Comparison of ENCODE assay signal across 21 cellular contexts in genomic region chr15:38058596-38059075, GRCh38.
DNase-seq lines count a peak whose midpoint lies in the region; ATAC-seq and TF ChIP-seq lines count a peak whose summit lies in the region.
"Had no signal": no experiment of that assay in that cellular context is flagged by ENCODE, and none has a peak within 500 bp of the region (broad histone marks: within the 10 kb centered on the region; RNA-seq: fewer than 3 reads in every experiment).

No MANE protein-coding gene starts in this region.

- POLR2A ChIA-PET in WTC11 (lab: Charles Lee) (interaction anchor here (1.0 to 1.2 kb wide), 2 partner anchors 193 to 194 kb away, joined by 3 to 4 read pairs; partner anchors contain the start of gene SPRED1), T-cell (lab: Charles Lee) (no interaction called here)

- no peak for DNase-seq in activated CD4-positive, CD25-positive, alpha-beta regulatory T cell (lab: John Stamatoyannopoulos, UW)
- DNase-seq in WTC11 (ENCODE audit: low spot score) (no peak), iPS DF 19.7 (ENCODE audit: low read depth, low spot score) (peak; percentile 52), COR-L47 (lab: John Stamatoyannopoulos, UW) (no peak), CD14-positive monocyte (ENCODE audit: low spot score) (no peak), T-cell (no peak)
- DNase-seq: activated B cell treated with CpG ODN at 0.5 μM for 24 hours; amygdala; DMS79; foreskin fibroblast; lower lobe of right lung; MV-4-11; naive thymus-derived CD4-positive, alpha-beta T cell; NCI-H2029; NCI-H446 treated with DMSO at 0.1 percent for 48 hours; psoas muscle; transverse colon had no signal

- H3K36me3 Mint-ChIP-seq in WTC11 (no peaks in the 10 kb centered on the region), CD14-positive monocyte (no peaks in the 10 kb centered on the region), T-cell (no peaks in the 10 kb centered on the region)
- H3K36me3 Mint-ChIP-seq in stimulated activated memory B cell treated with anti-CD40 and anti-IgM and Interleukin-4, amounts not matched to agents 10 μg/mL and 1 μg/mL and 100 μg/mL, for 72 hours: no peaks in the 10 kb centered on the region
- H3K36me3 Mint-ChIP-seq: naive thymus-derived CD4-positive, alpha-beta T cell had no signal

- H3K27me3 Mint-ChIP-seq in WTC11 (ENCODE audit: low read depth) (no peaks in the 10 kb centered on the region), CD14-positive monocyte (ENCODE audit: low read depth in 3 of 3) (peaks cover 10 to 15% (median 10%) of the 10 kb centered on the region in 3 donors), T-cell (peaks cover 7 to 19% of the 10 kb centered on the region in 2 donors)
- no peaks in the 10 kb centered on the region for H3K27me3 Mint-ChIP-seq in stimulated activated memory B cell treated with anti-CD40 and anti-IgM and Interleukin-4, amounts not matched to agents 10 μg/mL and 1 μg/mL and 100 μg/mL, for 72 hours

- H3K27ac Mint-ChIP-seq in WTC11 (peak overlapping the region; percentile 61), CD14-positive monocyte (peak overlapping the region in 3 of 7 donors; percentile 1 to 4 (median 3)), T-cell (no peak overlapping the region)
- peak overlapping the region; percentile 56 for H3K27ac Mint-ChIP-seq in stimulated activated memory B cell treated with anti-CD40 and anti-IgM and Interleukin-4, amounts not matched to agents 10 μg/mL and 1 μg/mL and 100 μg/mL, for 72 hours
- H3K27ac Mint-ChIP-seq: activated B cell treated with CpG ODN at 0.5 μM for 24 hours; naive thymus-derived CD4-positive, alpha-beta T cell; T-helper 1 cell treated with Interleukin-12 subunit alpha and Interleukin-12 subunit beta and Interleukin-4 antibody, amounts not matched to agents 30 μg/mL and 1 μg/mL, for 36 hours had no signal

- CTCF ChIA-PET in WTC11 (lab: Charles Lee): interaction anchor here (1.2 to 2.5 kb wide), 2 partner anchors 10 to 14 kb away, joined by 3 to 7 read pairs; no protein-coding TSS in a partner anchor
- CTCF ChIA-PET in T-cell (lab: Charles Lee): no interaction called here

- ATAC-seq in activated CD4-positive, CD25-positive, alpha-beta regulatory T cell treated with anti-CD3 and anti-CD28 coated beads, Interleukin-2, amount 50 U/mL, for 24 hours: peak; percentile 41 to 48
- peak; percentile 80 for ATAC-seq in WTC11
- ATAC-seq in stimulated activated memory B cell treated with anti-CD40 and anti-IgM and Interleukin-4, amounts not matched to agents 10 μg/mL and 1 μg/mL and 100 μg/mL, for 72 hours: peak; percentile 77
- no peak for ATAC-seq in T-cell (replicated peaks in 1 of 4)
- ATAC-seq: lower lobe of right lung; naive thymus-derived CD4-positive, alpha-beta T cell; psoas muscle; Right ventricle myocardium inferior had no signal

- peak overlapping the region; percentile 10 for H3K4me3 Mint-ChIP-seq in WTC11
- H3K4me3 Mint-ChIP-seq in stimulated activated memory B cell treated with anti-CD40 and anti-IgM and Interleukin-4, amounts not matched to agents 10 μg/mL and 1 μg/mL and 100 μg/mL, for 72 hours: no peak overlapping the region
- no peak overlapping the region for H3K4me3 Mint-ChIP-seq in CD14-positive monocyte
- no peak overlapping the region for H3K4me3 Mint-ChIP-seq in T-cell
- H3K4me3 Mint-ChIP-seq: activated B cell treated with CpG ODN at 0.5 μM for 24 hours; naive thymus-derived CD4-positive, alpha-beta T cell; T-helper 1 cell treated with Interleukin-12 subunit alpha and Interleukin-12 subunit beta and Interleukin-4 antibody, amounts not matched to agents 30 μg/mL and 1 μg/mL, for 36 hours had no signal

- TF ChIP-seq CTCF in WTC11 (IDR thresholded peaks at IDR 0.05) (no peak), CD14-positive monocyte (IDR thresholded peaks at IDR 0.05) (no peak)

- intact Hi-C loops in CD14-positive monocyte (cut with micrococcal nuclease): loop anchor here in 1 of 2 donors (10.0 kb wide), 1 partner anchor 56 kb away; no protein-coding TSS in a partner anchor

- H3K4me1 Mint-ChIP-seq in WTC11: peaks cover 38% of the 10 kb centered on the region
- H3K4me1 Mint-ChIP-seq in stimulated activated memory B cell treated with anti-CD40 and anti-IgM and Interleukin-4, amounts not matched to agents 10 μg/mL and 1 μg/mL and 100 μg/mL, for 72 hours: peaks cover 31% of the 10 kb centered on the region
- H3K4me1 Mint-ChIP-seq in CD14-positive monocyte: peaks cover 10% of the 10 kb centered on the region
- no peaks in the 10 kb centered on the region for H3K4me1 Mint-ChIP-seq in T-cell

- H3K9me3 Mint-ChIP-seq in WTC11: no peaks in the 10 kb centered on the region
- no peaks in the 10 kb centered on the region for H3K9me3 Mint-ChIP-seq in stimulated activated memory B cell treated with anti-CD40 and anti-IgM and Interleukin-4, amounts not matched to agents 10 μg/mL and 1 μg/mL and 100 μg/mL, for 72 hours
- peaks cover 0 to 2% (median 0%) of the 10 kb centered on the region in 7 donors for H3K9me3 Mint-ChIP-seq in CD14-positive monocyte
- H3K9me3 Mint-ChIP-seq in T-cell: no peaks in the 10 kb centered on the region
- H3K9me3 Mint-ChIP-seq: activated B cell treated with CpG ODN at 0.5 μM for 24 hours; T-helper 1 cell treated with Interleukin-12 subunit alpha and Interleukin-12 subunit beta and Interleukin-4 antibody, amounts not matched to agents 30 μg/mL and 1 μg/mL, for 36 hours had no signal

TF ChIP-seq in WTC11, 78 proteins besides CTCF, POLR2A, EP300 and RAD21:
- TF ChIP-seq ZBTB43 (CRISPR knock-in tag; IDR thresholded peaks at IDR 0.05): peak; percentile 96
- no peak for TF ChIP-seq ERG (CRISPR knock-in tag; IDR thresholded peaks at IDR 0.05)
- 0 out of 2 replicates have a peak, but pooled peaks have one; percentile 19 for TF ChIP-seq SP1 (CRISPR knock-in tag; conservative IDR thresholded peaks at IDR 0.05)

Comparison
In these comparisons a context has a peak if more than half of its experiments do, and no peak if none do; other contexts are left out.
1. ATAC-seq: peak in activated CD4-positive, CD25-positive, alpha-beta regulatory T cell treated with anti-CD3 and anti-CD28 coated beads, Interleukin-2, amount 50 U/mL, for 24 hours (2 of 2), WTC11 (single experiment) and stimulated activated memory B cell treated with anti-CD40 and anti-IgM and Interleukin-4, amounts not matched to agents 10 μg/mL and 1 μg/mL and 100 μg/mL, for 72 hours (single experiment); none in T-cell (0 of 4).
2. H3K27ac Mint-ChIP-seq: peak in WTC11 (single experiment) and stimulated activated memory B cell treated with anti-CD40 and anti-IgM and Interleukin-4, amounts not matched to agents 10 μg/mL and 1 μg/mL and 100 μg/mL, for 72 hours (single experiment); none in T-cell (0 of 2).